Comparison of ENCODE assay signal across 8 cellular contexts in genomic region chr19:40610396-40611064, GRCh38.
DNase-seq lines count a peak whose midpoint lies in the region; ATAC-seq lines count a peak whose summit lies in the region.

No MANE protein-coding gene starts in this region.

- DNase-seq in SK-N-MC (ENCODE audit: low read depth, low spot score) (no peak), astrocyte of the hippocampus (ENCODE audit: low read depth, low spot score) (peak; percentile 42), islet precursor cell (peak; percentile 59), NCI-H510A treated with DMSO at 0.1 percent for 48 hours (lab: John Stamatoyannopoulos, UW) (no peak), LoVo (ENCODE audit: low spot score) (no peak)
- DNase-seq in stimulated activated CD4-positive, alpha-beta T cell treated with anti-CD3 and anti-CD28 coated beads, TNF-alpha, amount 100 ng/mL, for 24 hours (ENCODE audit: low read depth in 3 of 3): peak in 2 of 3 experiments; percentile 31 to 57

- no peak overlapping the region for H3K9ac ChIP-seq in SK-N-MC (ENCODE audit: insufficient read length)

- no peaks in the 10 kb centered on the region for H3K9me3 ChIP-seq in SK-N-MC (ENCODE audit: low read depth, low read length)

- 0 out of 2 replicates have a peak, but pooled peaks cover 3% of the 10 kb centered on the region for H3K36me3 ChIP-seq in SK-N-MC (ENCODE audit: insufficient read depth, low read length)

- ATAC-seq in GM21528 (IDR thresholded peaks at IDR 0.05; ENCODE audit: low FRiP score, unreplicated experiment) (peak; percentile 4), GM18511 (IDR thresholded peaks at IDR 0.05; ENCODE audit: unreplicated experiment) (no peak)

- peak overlapping the region; percentile 78 for H3K4me3 ChIP-seq in SK-N-MC

- no peak overlapping the region for H3K27ac ChIP-seq in SK-N-MC

Comparison
In these comparisons a context has a peak if more than half of its experiments do, and no peak if none do; other contexts are left out.
1. DNase-seq: peak in astrocyte of the hippocampus (single experiment), islet precursor cell (single experiment) and stimulated activated CD4-positive, alpha-beta T cell treated with anti-CD3 and anti-CD28 coated beads, TNF-alpha, amount 100 ng/mL, for 24 hours (2 of 3); none in SK-N-MC (single experiment), NCI-H510A treated with DMSO at 0.1 percent for 48 hours (single experiment) and LoVo (single experiment).